ENCODE assay signal across 15 cellular contexts in the genomic region with DNA sequence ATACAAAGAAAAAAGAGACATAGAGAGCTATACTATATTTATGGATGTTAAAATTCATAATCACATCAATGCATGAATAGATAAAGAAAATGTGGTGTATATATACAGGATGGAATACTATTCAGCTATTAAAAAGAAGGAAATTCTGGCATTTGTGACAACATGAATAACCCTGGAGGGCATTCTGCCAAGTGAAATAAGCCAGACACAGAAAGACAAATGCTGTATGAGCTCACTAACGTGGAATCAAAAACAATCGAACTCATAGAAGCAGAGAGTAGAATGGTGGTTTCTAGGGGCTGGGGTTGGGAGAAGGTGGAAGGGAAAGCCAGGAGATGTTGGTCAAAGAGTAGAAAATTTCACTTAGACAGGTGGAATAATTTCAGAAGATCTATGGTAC.
"Had no signal": no experiment of that assay in that cellular context is flagged by ENCODE, and none has a peak within 500 bp of the region (broad histone marks: within the 10 kb centered on the region; RNA-seq: fewer than 3 reads in every experiment).

No MANE protein-coding gene starts in this region.

- H3K9me3 ChIP-seq: mucosa of descending colon, thoracic aorta had no signal

- H3K4me1 ChIP-seq: gastroesophageal sphincter had no signal

- H3K36me3 ChIP-seq: gastroesophageal sphincter, thoracic aorta had no signal

- DNase-seq: activated CD4-positive, alpha-beta T cell treated with anti-CD3 and anti-CD28 coated beads, Interleukin-2, amount 50 U/mL, for 1 hour; activated CD8-positive, alpha-beta memory T cell treated with anti-CD3 and anti-CD28 coated beads for 24 hours; activated gamma-delta T cell treated with Interleukin-2 at 50 U/mL for 16 hours; activated naive CD8-positive, alpha-beta T cell treated with anti-CD3 and anti-CD28 coated beads, Interleukin-2, amount 10 ng/mL, durations not matched to agents 7 days and 5 days; aorta; islet precursor cell; mammary epithelial cell; mucosa of descending colon; naive thymus-derived CD8-positive, alpha-beta T cell; stimulated activated CD4-positive, alpha-beta T cell treated with anti-CD3 and anti-CD28 coated beads, Interleukin-12 subunit alpha, Interleukin-12 subunit beta, amount 100 ng/mL, for 4 hours; stimulated activated CD4-positive, alpha-beta T cell treated with anti-CD3 and anti-CD28 coated beads, Interleukin-2, amount 100 ng/mL, for 24 hours had no signal

- ATAC-seq: gastroesophageal sphincter; left lobe of liver; mucosa of descending colon; naive thymus-derived CD8-positive, alpha-beta T cell; stimulated activated effector memory CD8-positive, alpha-beta T cell treated with anti-CD3 and anti-CD28 coated beads, Interleukin-12 subunit alpha, Interleukin-12 subunit beta, amount 100 ng/mL, for 72 hours had no signal

- H3K4me3 ChIP-seq: gastroesophageal sphincter, mucosa of descending colon, thoracic aorta had no signal

- H3K27ac ChIP-seq: gastroesophageal sphincter, thoracic aorta had no signal
